Comparison of ENCODE assay signal across 1 cellular context in the genomic region with DNA sequence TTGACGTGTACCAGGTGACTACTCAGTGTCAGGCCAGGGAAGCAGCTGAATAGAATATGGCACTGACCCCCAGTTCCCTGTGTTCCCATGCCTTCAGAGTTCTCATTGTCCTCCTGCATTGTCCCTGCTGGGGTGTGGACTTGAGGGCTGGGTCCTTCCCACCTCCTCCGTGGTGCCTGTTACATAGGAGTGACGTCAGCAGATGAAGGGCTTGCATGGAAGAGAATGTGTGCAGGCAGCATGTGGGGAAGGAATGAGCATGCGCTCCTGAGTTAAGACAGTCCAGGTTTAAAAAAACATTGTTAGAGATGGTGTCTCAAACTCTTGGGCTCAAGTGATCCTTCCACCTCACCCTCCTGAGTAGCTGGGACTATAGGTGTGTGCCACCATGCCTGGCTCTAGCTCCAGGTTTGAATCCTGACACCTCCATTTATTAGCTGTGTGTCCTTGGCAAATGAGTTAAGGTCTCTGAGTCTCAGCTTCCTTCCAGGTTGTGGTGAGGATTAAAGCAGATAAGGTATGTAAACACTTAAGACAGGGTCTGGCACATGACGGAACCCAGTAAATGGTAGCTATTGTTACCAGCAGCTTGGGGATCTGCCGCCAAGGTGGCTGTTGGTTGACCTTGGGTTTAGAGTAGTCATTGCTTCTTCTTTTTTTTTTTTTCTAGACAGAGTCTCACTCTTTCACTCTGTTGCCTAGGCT.
TF ChIP-seq lines count a peak whose summit lies in the region.

No MANE protein-coding gene starts in this region.

TF ChIP-seq in HepG2, 621 proteins besides CTCF, POLR2A, EP300 and RAD21 (continued from another document):
- TF ChIP-seq, protein P1, sequence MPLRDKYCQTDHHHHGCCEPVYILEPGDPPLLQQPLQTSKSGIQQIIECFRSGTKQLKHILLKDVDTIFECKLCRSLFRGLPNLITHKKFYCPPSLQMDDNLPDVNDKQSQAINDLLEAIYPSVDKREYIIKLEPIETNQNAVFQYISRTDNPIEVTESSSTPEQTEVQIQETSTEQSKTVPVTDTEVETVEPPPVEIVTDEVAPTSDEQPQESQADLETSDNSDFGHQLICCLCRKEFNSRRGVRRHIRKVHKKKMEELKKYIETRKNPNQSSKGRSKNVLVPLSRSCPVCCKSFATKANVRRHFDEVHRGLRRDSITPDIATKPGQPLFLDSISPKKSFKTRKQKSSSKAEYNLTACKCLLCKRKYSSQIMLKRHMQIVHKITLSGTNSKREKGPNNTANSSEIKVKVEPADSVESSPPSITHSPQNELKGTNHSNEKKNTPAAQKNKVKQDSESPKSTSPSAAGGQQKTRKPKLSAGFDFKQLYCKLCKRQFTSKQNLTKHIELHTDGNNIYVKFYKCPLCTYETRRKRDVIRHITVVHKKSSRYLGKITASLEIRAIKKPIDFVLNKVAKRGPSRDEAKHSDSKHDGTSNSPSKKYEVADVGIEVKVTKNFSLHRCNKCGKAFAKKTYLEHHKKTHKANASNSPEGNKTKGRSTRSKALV (CRISPR knock-in tag; IDR thresholded peaks at IDR 0.05): no peak
